ENCODE assay signal across 24 cellular contexts in the genomic region with DNA sequence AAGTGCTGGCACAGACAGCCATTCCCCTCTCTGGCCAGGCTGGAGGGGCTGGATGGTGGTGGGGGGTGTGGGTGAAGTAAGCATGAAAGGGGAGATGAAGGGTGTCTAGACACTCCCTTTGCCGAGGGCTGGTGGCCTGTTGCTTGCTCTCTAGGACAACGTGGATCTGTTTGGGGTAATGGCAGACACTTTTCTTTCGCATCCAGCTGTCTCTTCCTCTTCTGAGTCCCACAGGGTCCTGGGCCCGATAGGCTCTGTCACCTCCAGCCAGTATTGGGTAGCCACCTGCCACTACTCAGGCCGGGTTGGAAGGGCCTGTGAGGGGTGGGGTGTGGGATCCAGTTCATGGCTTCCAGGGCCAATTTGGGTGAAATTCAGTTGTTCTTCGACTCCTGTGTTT.
"Had no signal": no experiment of that assay in that cellular context is flagged by ENCODE, and none has a peak within 500 bp of the region (broad histone marks: within the 10 kb centered on the region; RNA-seq: fewer than 3 reads in every experiment).

No MANE protein-coding gene starts in this region.

- H3K27me3 ChIP-seq: colonic mucosa, stomach, suprapubic skin, uterus had no signal

- H3K4me3 Mint-ChIP-seq: activated CD4-positive, alpha-beta T cell treated with anti-CD3 and anti-CD28 coated beads for 36 hours; activated CD8-positive, alpha-beta T cell treated with anti-CD3 and anti-CD28 coated beads, Interleukin-2, amount 10 ng/mL, durations not matched to agents 7 days and 5 days; activated T-cell treated with anti-CD3 and anti-CD28 coated beads, Interleukin-2, amount 50 U/mL, for 72 hours; natural killer cell; stimulated activated memory B cell treated with anti-CD40 and anti-IgM and Interleukin-4, amounts not matched to agents 10 μg/mL and 1 μg/mL and 100 μg/mL, for 72 hours had no signal

- H3K36me3 ChIP-seq: colonic mucosa, gastrocnemius medialis, stomach, suprapubic skin, uterus had no signal

- H3K27me3 Mint-ChIP-seq: activated CD4-positive, alpha-beta T cell treated with anti-CD3 and anti-CD28 coated beads for 36 hours had no signal

- H3K27ac Mint-ChIP-seq: activated CD4-positive, alpha-beta T cell treated with anti-CD3 and anti-CD28 coated beads for 36 hours; activated CD8-positive, alpha-beta T cell treated with anti-CD3 and anti-CD28 coated beads, Interleukin-2, amount 10 ng/mL, durations not matched to agents 7 days and 5 days; activated T-cell treated with anti-CD3 and anti-CD28 coated beads, Interleukin-2, amount 50 U/mL, for 72 hours; natural killer cell; progenitor cell of endocrine pancreas; stimulated activated memory B cell treated with anti-CD40 and anti-IgM and Interleukin-4, amounts not matched to agents 10 μg/mL and 1 μg/mL and 100 μg/mL, for 72 hours had no signal

- ATAC-seq: activated CD4-positive, alpha-beta T cell treated with anti-CD3 and anti-CD28 coated beads for 36 hours; activated CD8-positive, alpha-beta T cell treated with anti-CD3 and anti-CD28 coated beads, Interleukin-2, amount 10 ng/mL, durations not matched to agents 7 days and 5 days; activated naive CD4-positive, alpha-beta T cell treated with anti-CD3 and anti-CD28 coated beads, Interleukin-2, amount 50 U/mL, for 72 hours; activated T-cell treated with anti-CD3 and anti-CD28 coated beads, Interleukin-2, amount 50 U/mL, for 72 hours; gastrocnemius medialis; left colon; natural killer cell; stimulated activated memory B cell treated with anti-CD40 and anti-IgM and Interleukin-4, amounts not matched to agents 10 μg/mL and 1 μg/mL and 100 μg/mL, for 72 hours had no signal

- DNase-seq: activated CD4-positive, alpha-beta T cell treated with anti-CD3 and anti-CD28 coated beads for 36 hours; activated CD4-positive, CD25-positive, alpha-beta regulatory T cell; activated CD8-positive, alpha-beta T cell treated with anti-CD3 and anti-CD28 coated beads, Interleukin-2, amount 10 ng/mL, durations not matched to agents 7 days and 5 days; activated naive CD4-positive, alpha-beta T cell; activated T-cell treated with anti-CD3 and anti-CD28 coated beads for 4 hours; activated T-cell treated with anti-CD3 and anti-CD28 coated beads, Interleukin-2, amount 50 U/mL, for 72 hours; colonic mucosa; effector CD8-positive, alpha-beta T cell; gastrocnemius medialis; hippocampal formation; left colon; midbrain; natural killer cell; stimulated activated CD4-positive, alpha-beta T cell treated with anti-CD3 and anti-CD28 coated beads, Interleukin-1b, Interleukin-23, amount 100 ng/mL, for 48 hours; stimulated activated CD4-positive, alpha-beta T cell treated with anti-CD3 and anti-CD28 coated beads, Interleukin-4, amount 100 ng/mL, for 4 hours; stimulated activated CD8-positive, alpha-beta memory T cell treated with anti-CD3 and anti-CD28 coated beads, Interleukin-4, amount 100 ng/mL, for 48 hours; stomach; trophoblast cell; uterus had no signal

- H3K4me1 Mint-ChIP-seq: activated CD4-positive, alpha-beta T cell treated with anti-CD3 and anti-CD28 coated beads for 36 hours; natural killer cell; stimulated activated memory B cell treated with anti-CD40 and anti-IgM and Interleukin-4, amounts not matched to agents 10 μg/mL and 1 μg/mL and 100 μg/mL, for 72 hours had no signal

- H3K9me3 Mint-ChIP-seq: activated naive CD4-positive, alpha-beta T cell treated with anti-CD3 and anti-CD28 coated beads, Interleukin-2, amount 50 U/mL, for 72 hours; activated T-cell treated with anti-CD3 and anti-CD28 coated beads, Interleukin-2, amount 50 U/mL, for 72 hours; natural killer cell; stimulated activated memory B cell treated with anti-CD40 and anti-IgM and Interleukin-4, amounts not matched to agents 10 μg/mL and 1 μg/mL and 100 μg/mL, for 72 hours had no signal

- H3K36me3 Mint-ChIP-seq: activated naive CD4-positive, alpha-beta T cell treated with anti-CD3 and anti-CD28 coated beads, Interleukin-2, amount 50 U/mL, for 72 hours; natural killer cell; stimulated activated memory B cell treated with anti-CD40 and anti-IgM and Interleukin-4, amounts not matched to agents 10 μg/mL and 1 μg/mL and 100 μg/mL, for 72 hours had no signal

- H3K4me3 ChIP-seq: colonic mucosa, gastrocnemius medialis, smooth muscle cell, stomach, suprapubic skin, uterus had no signal

- H3K27ac ChIP-seq: colonic mucosa, gastrocnemius medialis, suprapubic skin, uterus had no signal

- H3K9me3 ChIP-seq: colonic mucosa, gastrocnemius medialis, stomach, suprapubic skin, uterus had no signal

- H3K4me1 ChIP-seq: colonic mucosa, gastrocnemius medialis had no signal
